30 cellular contexts compared by ENCODE assay signal in genomic region chr3:66808891-66809578, GRCh38.
DNase-seq lines count a peak whose midpoint lies in the region; ATAC-seq, FAIRE-seq and TF ChIP-seq lines count a peak whose summit lies in the region.
"Had no signal": no experiment of that assay in that cellular context is flagged by ENCODE, and none has a peak within 500 bp of the region (broad histone marks: within the 10 kb centered on the region; RNA-seq: fewer than 3 reads in every experiment).

No MANE protein-coding gene starts in this region.

- no peak for TF ChIP-seq POLR2A in HCT116 (IDR thresholded peaks at IDR 0.05; ENCODE audit: borderline replicate concordance, extremely low read depth, insufficient read depth, insufficient read length)
- no peak for TF ChIP-seq POLR2A in sigmoid colon (IDR thresholded peaks at IDR 0.05)

- CTCF ChIA-PET in HCT116 (lab: Charles Lee) = interaction anchor here (0.7 kb wide), 1 partner anchor 13 kb away, joined by 3 read pairs; no protein-coding TSS in a partner anchor
- CTCF ChIA-PET in OCI-LY7 (lab: Charles Lee; ENCODE audit: unreplicated experiment) = interaction anchor here (0.6 kb wide), 1 partner anchor 458 kb away, joined by 5 read pairs; no protein-coding TSS in a partner anchor

- H3K79me2 ChIP-seq in HCT116 (ENCODE audit: insufficient read depth, low read length) (no peaks in the 10 kb centered on the region), OCI-LY7 (ENCODE audit: insufficient read depth, low read depth, low read length) (no peaks in the 10 kb centered on the region)

- H3K9me2 ChIP-seq in HCT116 (ENCODE audit: insufficient read depth) = no peaks in the 10 kb centered on the region
- H3K9me2 ChIP-seq in OCI-LY7 (ENCODE audit: insufficient read depth, low read length) = peaks cover 4% of the 10 kb centered on the region; the same call in 1 of the 2 replicates

- DNase-seq in HCT116 (ENCODE audit: low read depth, low spot score) (no peak), OCI-LY7 (ENCODE audit: low spot score) (no peak), small intestine (peak; percentile 71), NCI-H1092 treated with DMSO at 0.1 percent for 48 hours (lab: John Stamatoyannopoulos, UW) (no peak), sigmoid colon (no peak)
- DNase-seq: activated CD4-positive, alpha-beta T cell treated with anti-CD3 and anti-CD28 coated beads for 1 hour; activated naive CD4-positive, alpha-beta T cell treated with anti-CD3 and anti-CD28 coated beads for 36 hours; activated T-cell treated with anti-CD3 and anti-CD28 coated beads, Interleukin-2, amount 50 U/mL, for 72 hours; cortex of kidney; endodermal cell; MG63; NCI-H1417 treated with DMSO at 0.1 percent for 48 hours; NCI-H2081 treated with DMSO at 0.1 percent for 48 hours; NCI-H446 treated with DMSO at 0.1 percent for 48 hours; NK-92 treated with Interleukin-12 subunit alpha and Interleukin-12 subunit beta, amount 100 ng/mL, for 24 hours; occipital lobe; stimulated activated CD4-positive, alpha-beta T cell treated with anti-CD3 and anti-CD28 coated beads, Interleukin-4, amount 100 ng/mL, for 1 hour; stimulated activated naive CD4-positive, alpha-beta T cell; T-helper 1 cell had no signal

- H3K9me3 ChIP-seq in HCT116 (ENCODE audit: control insufficient read depth in 1 of 2, insufficient read depth in 1 of 2, low read depth in 1 of 2, low read length in 2 of 2) (no peaks in the 10 kb centered on the region), OCI-LY7 (ENCODE audit: low read length) (no peaks in the 10 kb centered on the region), liver (ENCODE audit: control insufficient read depth in 4 of 4, low read length in 3 of 4) (no peaks in the 10 kb centered on the region), small intestine (ENCODE audit: control insufficient read depth, low read depth) (no peaks in the 10 kb centered on the region), sigmoid colon (no peaks in the 10 kb centered on the region)
- H3K9me3 ChIP-seq: gastroesophageal sphincter, HAP-1, MG63, SJSA1 had no signal

- no peaks in the 10 kb centered on the region for H3K4me1 ChIP-seq in HCT116 (ENCODE audit: control insufficient read depth in 1 of 2, insufficient read depth in 2 of 2, low read length in 2 of 2)
- no peaks in the 10 kb centered on the region for H3K4me1 ChIP-seq in OCI-LY7 (ENCODE audit: insufficient read depth, low read length, poor library complexity, severe bottlenecking)
- peaks cover 0 to 21% (median 18%) of the 10 kb centered on the region in 4 donors for H3K4me1 ChIP-seq in liver (ENCODE audit: control insufficient read depth in 4 of 4, insufficient read depth in 4 of 4, low read length in 3 of 4)
- H3K4me1 ChIP-seq in small intestine (ENCODE audit: control insufficient read depth in 2 of 2, insufficient read depth in 1 of 2, low read depth in 1 of 2, low read length in 1 of 2) = no peaks in the 10 kb centered on the region
- peaks cover 0 to 18% (median 4%) of the 10 kb centered on the region in 4 donors for H3K4me1 ChIP-seq in sigmoid colon
- H3K4me1 ChIP-seq: SJSA1 had no signal

- H3K27ac ChIP-seq in HCT116 (ENCODE audit: low read depth, low read length) (no peak overlapping the region), OCI-LY7 (ENCODE audit: low read depth, low read length, poor library complexity, severe bottlenecking) (no peak overlapping the region), liver (ENCODE audit: low read depth in 1 of 2, low read length in 2 of 2) (peak overlapping the region; percentile 77 to 79), small intestine (ENCODE audit: low read depth in 1 of 2, low read length in 1 of 2) (peak overlapping the region; percentile 41 to 60), sigmoid colon (no peak overlapping the region)
- H3K27ac ChIP-seq: cardiac muscle cell, SJSA1 had no signal

- TF ChIP-seq RAD21 in HCT116 (IDR thresholded peaks at IDR 0.05; ENCODE audit: low read depth) (no peak), liver (IDR thresholded peaks at IDR 0.05) (peak; percentile 51 to 60)

- no peaks in the 10 kb centered on the region for H4K20me1 ChIP-seq in HCT116 (ENCODE audit: insufficient read depth)
- H4K20me1 ChIP-seq in OCI-LY7 (ENCODE audit: insufficient read depth, low read length) = no peaks in the 10 kb centered on the region

- H3K4me2 ChIP-seq in HCT116 (ENCODE audit: low read length) (no peak overlapping the region), OCI-LY7 (ENCODE audit: low read length) (no peak overlapping the region)

- H2AFZ ChIP-seq in HCT116 (ENCODE audit: low read depth, low read length, poor library complexity, severe bottlenecking) (peak overlapping the region; percentile 68), OCI-LY7 (ENCODE audit: low read length) (peak overlapping the region; percentile 61; the same call in 1 of the 2 replicates)

- intact Hi-C loops in HCT116 (cut with micrococcal nuclease) (no loop called here), OCI-LY7 (cut with micrococcal nuclease; ENCODE audit: unreplicated experiment) (no loop called here), sigmoid colon (cut with DNase I) (loop anchor here (10.0 kb wide), 1 partner anchor 64 kb away; no protein-coding TSS in a partner anchor)

- RAD21 ChIA-PET in HCT116 (lab: Charles Lee; ENCODE audit: low non-redundant PET in 1 of 2, low total read pairs in 2 of 2, uncharacterized antibody in 2 of 2, unreplicated experiment in 2 of 2) = no interaction called here

- 19% methylated on average over 6 of the region's 6 CpGs for WGBS in liver
- 9 to 42% (median 23%) methylated on average over 6 of the region's 6 CpGs for WGBS in small intestine, 3 donors
- WGBS in sigmoid colon, 2 donors = 25 to 49% methylated on average over 6 of the region's 6 CpGs

- FAIRE-seq in small intestine (lab: Jason Lieb, UNC) = no peak
- FAIRE-seq: D721Med, islet of Langerhans, RCC 7860, TTC549 had no signal

- ATAC-seq in HCT116 (no peak), HG03378 (IDR thresholded peaks at IDR 0.05; ENCODE audit: unreplicated experiment) (no peak)
- ATAC-seq: activated T-cell treated with anti-CD3 and anti-CD28 coated beads, Interleukin-2, amount 50 U/mL, for 72 hours; gastroesophageal sphincter had no signal

- TF ChIP-seq CTCF in HCT116 (IDR thresholded peaks at IDR 0.05 in 2 of 3, conservative IDR thresholded peaks at IDR 0.05 in 1 of 3; ENCODE audit: borderline replicate concordance in 1 of 3, insufficient read depth in 1 of 3, low read depth in 2 of 3, low read length in 2 of 3) = no peak
- TF ChIP-seq CTCF in OCI-LY7 (conservative IDR thresholded peaks at IDR 0.05; ENCODE audit: low read length) = no peak
- TF ChIP-seq CTCF in liver (IDR thresholded peaks at IDR 0.05; ENCODE audit: low read depth, low read length, missing input control) = no peak
- no peak for TF ChIP-seq CTCF in sigmoid colon (IDR thresholded peaks at IDR 0.05)

- H3K27me3 ChIP-seq in HCT116 (ENCODE audit: insufficient read depth, low read length) (no peaks in the 10 kb centered on the region), liver (ENCODE audit: control insufficient read depth in 4 of 4, insufficient read depth in 4 of 4, low read length in 3 of 4) (no peaks in the 10 kb centered on the region), small intestine (ENCODE audit: control insufficient read depth in 2 of 2, insufficient read depth in 2 of 2, low read length in 2 of 2) (no peaks in the 10 kb centered on the region), sigmoid colon (no peaks in the 10 kb centered on the region)
- H3K27me3 ChIP-seq: gastroesophageal sphincter, MG63, SJSA1 had no signal

- TF ChIP-seq EP300 in sigmoid colon (IDR thresholded peaks at IDR 0.05) = no peak

- BruUV-seq in HCT116 (replicated peaks; lab: Mats Ljungman, UMichigan) (no TSS peak), OCI-LY7 (replicated peaks; lab: Mats Ljungman, UMichigan) (no TSS peak)

- no peaks in the 10 kb centered on the region for H3K36me3 ChIP-seq in HCT116 (ENCODE audit: control insufficient read depth in 1 of 2, insufficient read depth in 2 of 2, low read length in 2 of 2)
- no peaks in the 10 kb centered on the region for H3K36me3 ChIP-seq in OCI-LY7 (ENCODE audit: insufficient read depth, low read length)
- H3K36me3 ChIP-seq in liver (ENCODE audit: control insufficient read depth in 4 of 4, insufficient read depth in 3 of 4, low read depth in 1 of 4, low read length in 3 of 4) = no peaks in the 10 kb centered on the region
- no peaks in the 10 kb centered on the region for H3K36me3 ChIP-seq in small intestine (ENCODE audit: control insufficient read depth in 2 of 2, insufficient read depth in 2 of 2, low read length in 2 of 2)
- no peaks in the 10 kb centered on the region for H3K36me3 ChIP-seq in sigmoid colon
- H3K36me3 ChIP-seq: cardiac muscle cell, gastroesophageal sphincter, HAP-1, MG63, SJSA1 had no signal

- POLR2A ChIA-PET in HCT116 (lab: Charles Lee) (no interaction called here), OCI-LY7 (lab: Charles Lee) (interaction anchor here (0.6 to 0.9 kb wide), 4 partner anchors 20 to 570 kb away, joined by 3 to 4 read pairs (median 3); no protein-coding TSS in a partner anchor)

- H3K4me3 ChIP-seq in HCT116 (replicated peaks in 1 of 2; ENCODE audit: low read depth in 1 of 2, low read length in 2 of 2) (no peak overlapping the region), OCI-LY7 (ENCODE audit: low read depth, low read length, poor library complexity, severe bottlenecking) (no peak overlapping the region), liver (ENCODE audit: low read depth in 1 of 3, low read length in 3 of 3) (peak overlapping the region in 1 of 3 donors; percentile 42), small intestine (ENCODE audit: low read depth in 1 of 2, low read length in 2 of 2) (no peak overlapping the region), sigmoid colon (no peak overlapping the region)
- H3K4me3 ChIP-seq: cardiac muscle cell, gastroesophageal sphincter, HAP-1, lung, MG63, SJSA1 had no signal

- H3K9ac ChIP-seq in HCT116 (ENCODE audit: low read length) = no peak overlapping the region
- no peak overlapping the region for H3K9ac ChIP-seq in liver (ENCODE audit: low read depth in 1 of 2, low read length in 2 of 2)

TF ChIP-seq in HCT116, 20 proteins besides CTCF, POLR2A, EP300 and RAD21 (continues in another document):
- no peak for TF ChIP-seq ZNF274 (IDR thresholded peaks at IDR 0.05; ENCODE audit: low read depth, low read length)
- no peak for TF ChIP-seq YY1 (IDR thresholded peaks at IDR 0.05; ENCODE audit: extremely low read depth, insufficient replicate concordance, low read depth, low read length)
- no peak for TF ChIP-seq TCF7L2 (IDR thresholded peaks at IDR 0.05; ENCODE audit: borderline replicate concordance, extremely low read depth, insufficient read depth, insufficient read length)
- no peak for TF ChIP-seq POLR2AphosphoS5 (IDR thresholded peaks at IDR 0.05; ENCODE audit: low read depth, low read length)

Comparison
In these comparisons a context has a peak if more than half of its experiments do, and no peak if none do; other contexts are left out.
1. H3K27ac ChIP-seq: peak in liver (2 of 2) and small intestine (2 of 2); none in HCT116 (single experiment), OCI-LY7 (single experiment) and sigmoid colon (0 of 4).